In genomic region chr12:67797316-67797741, GRCh38 we compare ENCODE assay signal across 22 cellular contexts.
DNase-seq lines count a peak whose midpoint lies in the region; ATAC-seq, FAIRE-seq and TF ChIP-seq lines count a peak whose summit lies in the region.
"Had no signal": no experiment of that assay in that cellular context is flagged by ENCODE, and none has a peak within 500 bp of the region (broad histone marks: within the 10 kb centered on the region; RNA-seq: fewer than 3 reads in every experiment).

No MANE protein-coding gene starts in this region.

- TF ChIP-seq POLR2A in IMR-90 (IDR thresholded peaks at IDR 0.05; ENCODE audit: low read depth, low read length) (no peak), gastrocnemius medialis (IDR thresholded peaks at IDR 0.05) (no peak), GM12891 (IDR thresholded peaks at IDR 0.05; ENCODE audit: low read depth, low read length) (no peak)

- CTCF ChIA-PET in IMR-90 (lab: Yijun Ruan, JAX), result no interaction called here

- H3K9me3 ChIP-seq in IMR-90 (ENCODE audit: control insufficient read depth, insufficient read depth, low read length), result no peaks in the 10 kb centered on the region
- no peaks in the 10 kb centered on the region for H3K9me3 ChIP-seq in left ventricle myocardium inferior (replicated peaks)
- H3K9me3 ChIP-seq in gastrocnemius medialis, result no peaks in the 10 kb centered on the region
- no peaks in the 10 kb centered on the region for H3K9me3 ChIP-seq in HAP-1
- H3K9me3 ChIP-seq: Caco-2 had no signal

- no peaks in the 10 kb centered on the region for H3K27me3 Mint-ChIP-seq in chondrocyte (ENCODE audit: low read depth)
- H3K27me3 Mint-ChIP-seq in naive thymus-derived CD8-positive, alpha-beta T cell, result peaks cover 0 to 3% (median 2%) of the 10 kb centered on the region in 5 donors
- H3K27me3 Mint-ChIP-seq: activated naive CD4-positive, alpha-beta T cell treated with anti-CD3 and anti-CD28 coated beads, Interleukin-2, amount 10 ng/mL, durations not matched to agents 7 days and 5 days had no signal

- H2BK120ac ChIP-seq in IMR-90 (ENCODE audit: low read depth, low read length), result 0 out of 2 replicates have a peak overlapping the region, but pooled peaks have one; percentile 14

- 83% methylated on average over 1 of the region's 7 CpGs; no CpG with 5 or more reads in 1 of the 2 experiments for WGBS in IMR-90 (ENCODE audit: extremely low coverage in 2 of 2, insufficient read length in 1 of 2), 2 experiments

- no peak overlapping the region for H3K27ac ChIP-seq in IMR-90 (ENCODE audit: insufficient read depth, low read length)
- H3K27ac ChIP-seq in left ventricle myocardium inferior (replicated peaks), result peak overlapping the region; percentile 62
- H3K27ac ChIP-seq in gastrocnemius medialis, result peak overlapping the region; percentile 65 to 79 (median 76)

- H3K9ac ChIP-seq in IMR-90 (ENCODE audit: low read depth, low read length), result no peak overlapping the region

- H3K4me3 ChIP-seq in IMR-90 (ENCODE audit: insufficient read depth, low read depth, low read length) (no peak overlapping the region), left ventricle myocardium inferior (peak overlapping the region; percentile 16), gastrocnemius medialis (peak overlapping the region in 1 of 4 donors; percentile 25), HAP-1 (no peak overlapping the region)
- H3K4me3 ChIP-seq: lung had no signal

- H3K14ac ChIP-seq in IMR-90 (replicated peaks; ENCODE audit: low read depth, low read length), result no peak overlapping the region

- H3K27me3 ChIP-seq in IMR-90 (ENCODE audit: control insufficient read depth, insufficient read depth, low read length) (no peaks in the 10 kb centered on the region), left ventricle myocardium inferior (ENCODE audit: low read depth) (no peaks in the 10 kb centered on the region), gastrocnemius medialis (no peaks in the 10 kb centered on the region), HAP-1 (ENCODE audit: low read depth) (no peaks in the 10 kb centered on the region)

- intact Hi-C loops in IMR-90 (cut with micrococcal nuclease), result no loop called here
- intact Hi-C loops in left ventricle myocardium inferior (cut with micrococcal nuclease), result loop anchor here (10.0 kb wide), 1 partner anchor 133 kb away; no protein-coding TSS in a partner anchor
- intact Hi-C loops in gastrocnemius medialis (cut with DNase I; ENCODE audit: low total_unique reads), result loop anchor here (5.0 kb wide), 1 partner anchor 140 kb away; no protein-coding TSS in a partner anchor

- DNase-seq in IMR-90, result peak; percentile 57
- DNase-seq in chondrocyte (ENCODE audit: low spot score), result no peak
- DNase-seq in left ventricle myocardium inferior, result no peak
- DNase-seq in gastrocnemius medialis, result peak; percentile 27 to 61
- no peak for DNase-seq in GM12891 (ENCODE audit: insufficient read length, low spot score)
- DNase-seq in naive thymus-derived CD8-positive, alpha-beta T cell, result no peak
- no peak for DNase-seq in HAP-1 (ENCODE audit: low spot score in 2 of 2)
- DNase-seq: activated CD4-positive, alpha-beta T cell treated with anti-CD3 and anti-CD28 coated beads, Interleukin-2, amount 50 U/mL, for 4 hours; activated naive CD4-positive, alpha-beta T cell treated with anti-CD3 and anti-CD28 coated beads, Interleukin-2, amount 10 ng/mL, durations not matched to agents 7 days and 5 days; activated T-cell treated with anti-CD3 and anti-CD28 coated beads for 4 hours; Caco-2; natural killer cell; NCI-H1417 treated with DMSO at 0.1 percent for 48 hours; stimulated activated CD4-positive, alpha-beta T cell treated with anti-CD3 and anti-CD28 coated beads, Interleukin-12 subunit alpha, Interleukin-12 subunit beta, amount 100 ng/mL, for 4 hours; T-cell had no signal

- peak overlapping the region; percentile 0; the same call in 1 of the 2 replicates for H3K4me2 ChIP-seq in IMR-90 (ENCODE audit: low read depth, low read length)

- no peaks in the 10 kb centered on the region for H3K36me3 Mint-ChIP-seq in chondrocyte (ENCODE audit: low read depth)
- peaks cover 0 to 8% (median 2%) of the 10 kb centered on the region in 3 donors for H3K36me3 Mint-ChIP-seq in naive thymus-derived CD8-positive, alpha-beta T cell
- H3K36me3 Mint-ChIP-seq: activated naive CD4-positive, alpha-beta T cell treated with anti-CD3 and anti-CD28 coated beads, Interleukin-2, amount 10 ng/mL, durations not matched to agents 7 days and 5 days; natural killer cell; T-cell had no signal

- no peak overlapping the region for H2AFZ ChIP-seq in IMR-90 (replicated peaks; ENCODE audit: low read length, poor library complexity)

- H3K79me1 ChIP-seq in IMR-90 (ENCODE audit: low read depth in 1 of 2, low read length in 2 of 2), result no peaks in the 10 kb centered on the region

- no TSS peak for BruUV-seq in IMR-90 (replicated peaks; lab: Mats Ljungman, UMichigan)

- no peaks in the 10 kb centered on the region for H3K9me3 Mint-ChIP-seq in chondrocyte (ENCODE audit: low read depth)
- peaks cover 0 to 3% (median 0%) of the 10 kb centered on the region in 9 donors for H3K9me3 Mint-ChIP-seq in naive thymus-derived CD8-positive, alpha-beta T cell
- H3K9me3 Mint-ChIP-seq: activated naive CD4-positive, alpha-beta T cell treated with anti-CD3 and anti-CD28 coated beads, Interleukin-2, amount 10 ng/mL, durations not matched to agents 7 days and 5 days; natural killer cell; T-cell had no signal

- H2BK15ac ChIP-seq in IMR-90 (ENCODE audit: low read depth, low read length), result no peak overlapping the region

- H2BK5ac ChIP-seq in IMR-90 (ENCODE audit: low read depth, low read length, poor library complexity, severe bottlenecking), result no peak overlapping the region

- in situ Hi-C loops in IMR-90 (cut with MboI; ENCODE audit: low sequenced_read_pairs), result no loop called here
- in situ Hi-C loops in gastrocnemius medialis (cut with MboI; ENCODE audit: low sequenced_read_pairs in 4 of 4), result no loop called here
- in situ Hi-C loops in HAP-1 (cut with MboI; ENCODE audit: low sequenced_read_pairs), result no loop called here

- H3K27ac Mint-ChIP-seq in chondrocyte (ENCODE audit: unreplicated experiment), result peak overlapping the region; percentile 23
- H3K27ac Mint-ChIP-seq in naive thymus-derived CD8-positive, alpha-beta T cell, result no peak overlapping the region
- H3K27ac Mint-ChIP-seq: activated naive CD4-positive, alpha-beta T cell treated with anti-CD3 and anti-CD28 coated beads, Interleukin-2, amount 10 ng/mL, durations not matched to agents 7 days and 5 days; B cell; dendritic cell treated with granulocyte-macrophage colony-stimulating factor and Interleukin-4, amounts not matched to agents 40 ng/mL and 50 ng/mL, for 4 days; natural killer cell; T-cell had no signal

- no peak for TF ChIP-seq CTCF in IMR-90 (conservative IDR thresholded peaks at IDR 0.05; ENCODE audit: low read depth, low read length)
- no peak for TF ChIP-seq CTCF in chondrocyte (IDR thresholded peaks at IDR 0.05)
- TF ChIP-seq CTCF in left ventricle myocardium inferior (IDR thresholded peaks at IDR 0.05; ENCODE audit: borderline replicate concordance), result no peak
- TF ChIP-seq CTCF in gastrocnemius medialis (IDR thresholded peaks at IDR 0.05 in 4 of 5, conservative IDR thresholded peaks at IDR 0.05 in 1 of 5), result no peak

- H2AK5ac ChIP-seq in IMR-90 (ENCODE audit: low read depth, low read length), result no peak overlapping the region

- no peak overlapping the region; the same call in 1 of the 2 replicates for H3K4ac ChIP-seq in IMR-90 (ENCODE audit: low read depth, low read length)

- peaks cover 34% of the 10 kb centered on the region for H3K4me1 Mint-ChIP-seq in chondrocyte (ENCODE audit: low read depth)
- peaks cover 3 to 19% (median 10%) of the 10 kb centered on the region in 4 donors for H3K4me1 Mint-ChIP-seq in naive thymus-derived CD8-positive, alpha-beta T cell
- H3K4me1 Mint-ChIP-seq: B cell, natural killer cell had no signal

- no peak for FAIRE-seq in GM12891 (lab: Jason Lieb, UNC)
- FAIRE-seq: GM19239, HTR-8/SVneo had no signal

- no peak for TF ChIP-seq RAD21 in IMR-90 (IDR thresholded peaks at IDR 0.05; ENCODE audit: low read length)

- ATAC-seq in IMR-90 (ENCODE audit: low read depth), result peak; percentile 68
- peak; percentile 98 to 100 for ATAC-seq in gastrocnemius medialis
- no peak for ATAC-seq in naive thymus-derived CD8-positive, alpha-beta T cell
- ATAC-seq in GM18517 (IDR thresholded peaks at IDR 0.05; ENCODE audit: unreplicated experiment), result no peak
- ATAC-seq: HCT116, natural killer cell, T-cell had no signal

- no peaks in the 10 kb centered on the region for H4K20me1 ChIP-seq in IMR-90 (ENCODE audit: insufficient read depth, low read length)

- dilution Hi-C loops in IMR-90 (cut with HindIII; ENCODE audit: low sequenced_read_pairs, unreplicated experiment), result no loop called here

- H2BK20ac ChIP-seq in IMR-90 (ENCODE audit: low read depth, low read length), result no peak overlapping the region

- 0 out of 2 replicates have a peak, but pooled peaks cover 2% of the 10 kb centered on the region for H3K9me1 ChIP-seq in IMR-90 (ENCODE audit: insufficient read depth, low read length)

- POLR2A ChIA-PET in IMR-90 (lab: Charles Lee; ENCODE audit: unreplicated experiment), result no interaction called here
- POLR2A ChIA-PET in naive thymus-derived CD8-positive, alpha-beta T cell (lab: Charles Lee), result no interaction called here

- H3K23ac ChIP-seq in IMR-90 (ENCODE audit: low read depth, low read length), result no peak overlapping the region

- no peak overlapping the region for H3K18ac ChIP-seq in IMR-90 (ENCODE audit: low read depth, low read length)

- H3K56ac ChIP-seq in IMR-90 (ENCODE audit: extremely low read depth, insufficient read depth, low read length), result no peak overlapping the region

- H4K5ac ChIP-seq in IMR-90 (ENCODE audit: low read depth, low read length), result no peak overlapping the region

- no peak overlapping the region for H4K91ac ChIP-seq in IMR-90 (ENCODE audit: insufficient read depth, low read depth, low read length)

- H3K4me3 Mint-ChIP-seq in chondrocyte (ENCODE audit: unreplicated experiment), result no peak overlapping the region
- peak overlapping the region in 1 of 10 donors; percentile 15 for H3K4me3 Mint-ChIP-seq in naive thymus-derived CD8-positive, alpha-beta T cell
- H3K4me3 Mint-ChIP-seq: activated naive CD4-positive, alpha-beta T cell treated with anti-CD3 and anti-CD28 coated beads, Interleukin-2, amount 10 ng/mL, durations not matched to agents 7 days and 5 days; B cell; dendritic cell treated with granulocyte-macrophage colony-stimulating factor and Interleukin-4, amounts not matched to agents 40 ng/mL and 50 ng/mL, for 4 days; natural killer cell; T-cell had no signal

- H3K36me3 ChIP-seq in IMR-90 (ENCODE audit: control insufficient read depth, insufficient read depth, low read length) (no peaks in the 10 kb centered on the region), left ventricle myocardium inferior (no peaks in the 10 kb centered on the region), gastrocnemius medialis (no peaks in the 10 kb centered on the region), HAP-1 (replicated peaks) (no peaks in the 10 kb centered on the region)

- no peak overlapping the region for H4K8ac ChIP-seq in IMR-90 (ENCODE audit: low read depth in 2 of 2, low read length in 2 of 2)

- H3K4me1 ChIP-seq in IMR-90 (ENCODE audit: control insufficient read depth, insufficient read depth, low read length), result peaks cover 7% of the 10 kb centered on the region
- H3K4me1 ChIP-seq in left ventricle myocardium inferior, result peaks cover 30% of the 10 kb centered on the region
- peaks cover 26 to 27% of the 10 kb centered on the region in 2 donors for H3K4me1 ChIP-seq in gastrocnemius medialis
- H3K4me1 ChIP-seq in HAP-1, result no peaks in the 10 kb centered on the region
- H3K4me1 ChIP-seq: Caco-2 had no signal

- no peak overlapping the region for H2AK9ac ChIP-seq in IMR-90 (replicated peaks; ENCODE audit: low read depth, low read length, poor library complexity)

Comparison
In these comparisons a context has a peak if more than half of its experiments do, and no peak if none do; other contexts are left out.
1. ATAC-seq: peak in IMR-90 (single experiment) and gastrocnemius medialis (2 of 2); none in naive thymus-derived CD8-positive, alpha-beta T cell (0 of 2) and GM18517 (single experiment).
2. DNase-seq: peak in IMR-90 (single experiment) and gastrocnemius medialis (2 of 2); none in chondrocyte (single experiment), left ventricle myocardium inferior (single experiment), GM12891 (single experiment), naive thymus-derived CD8-positive, alpha-beta T cell (0 of 10) and HAP-1 (0 of 2).